In genomic region chr19:10380311-10381102, GRCh38 we compare ENCODE assay signal across 8 cellular contexts.
DNase-seq lines count a peak whose midpoint lies in the region; ATAC-seq lines count a peak whose summit lies in the region.

Gene TYK2, minus strand, starts transcription at chr19:10380572. Its CDS starts 2,166 bp downstream, at chr19:10378406.

- H3K4me3 ChIP-seq in BLaER1 treated with 17β-estradiol and CSF1 and Interleukin-3, amounts not matched to agents 10 nM and 100 nM: peak within 1 kb of the TSS; percentile 78 to 98 (median 91)

- peak; percentile 97 for DNase-seq in NCI-H748 (lab: John Stamatoyannopoulos, UW; ENCODE audit: unreplicated experiment)
- peak; percentile 95 for DNase-seq in activated CD4-positive, alpha-beta T cell treated with anti-CD3 and anti-CD28 coated beads, Interleukin-2, amount 50 U/mL, for 1 hour
- DNase-seq in cortex of kidney (lab: John Stamatoyannopoulos, UW): peak; percentile 85
- peak; percentile 100 for DNase-seq in left kidney (ENCODE audit: low read depth, low spot score)
- DNase-seq in stimulated activated CD4-positive, alpha-beta T cell treated with anti-CD3 and anti-CD28 coated beads, Interleukin-2, amount 100 ng/mL, for 24 hours: peak; percentile 97 to 98

- H3K27ac ChIP-seq in BLaER1 treated with 17β-estradiol and CSF1 and Interleukin-3, amounts not matched to agents 10 nM and 100 nM: peak within 1 kb of the TSS; percentile 72 to 89 (median 81)

- no peaks in the 10 kb centered on the region for H4K20me1 ChIP-seq in BLaER1 treated with 17β-estradiol and CSF1 and Interleukin-3, amounts not matched to agents 10 nM and 100 nM

- H3K4me2 ChIP-seq in BLaER1 treated with 17β-estradiol and CSF1 and Interleukin-3, amounts not matched to agents 10 nM and 100 nM: peak within 1 kb of the TSS; percentile 85 to 98 (median 96)

- H3K9me3 ChIP-seq in BLaER1 treated with 17β-estradiol and CSF1 and Interleukin-3, amounts not matched to agents 10 nM and 100 nM (replicated peaks in 1 of 11): no peaks in the 10 kb centered on the region

- H3K4me1 ChIP-seq in BLaER1 treated with 17β-estradiol and CSF1 and Interleukin-3, amounts not matched to agents 10 nM and 100 nM: peaks cover 16 to 32% (median 18%) of the 10 kb centered on the region in 10 experiments

- ATAC-seq in GM19351 (IDR thresholded peaks at IDR 0.05; ENCODE audit: unreplicated experiment): peak; percentile 94
- ATAC-seq in HG03521 (IDR thresholded peaks at IDR 0.05; ENCODE audit: unreplicated experiment): peak; percentile 94

- H3K9ac ChIP-seq in BLaER1 treated with 17β-estradiol and CSF1 and Interleukin-3, amounts not matched to agents 10 nM and 100 nM: peak within 1 kb of the TSS; percentile 81 to 93 (median 88)

- no peaks in the 10 kb centered on the region for H3K27me3 ChIP-seq in BLaER1 treated with 17β-estradiol and CSF1 and Interleukin-3, amounts not matched to agents 10 nM and 100 nM

- H3K36me3 ChIP-seq in BLaER1 treated with 17β-estradiol and CSF1 and Interleukin-3, amounts not matched to agents 10 nM and 100 nM: peaks cover 22 to 26% (median 23%) of the 10 kb centered on the region in 11 experiments

Comparison
In these comparisons a context has a peak if more than half of its experiments do, and no peak if none do; other contexts are left out.
1. Peak in every context shown above with its lines: DNase-seq, ATAC-seq, H3K4me3 ChIP-seq and H3K27ac ChIP-seq.